In genomic region chr7:48416327-48416908, GRCh38 we compare ENCODE assay signal across 27 cellular contexts.
DNase-seq lines count a peak whose midpoint lies in the region; ATAC-seq, FAIRE-seq and TF ChIP-seq lines count a peak whose summit lies in the region.
"Had no signal": no experiment of that assay in that cellular context is flagged by ENCODE, and none has a peak within 500 bp of the region (broad histone marks: within the 10 kb centered on the region; RNA-seq: fewer than 3 reads in every experiment).

No MANE protein-coding gene starts in this region.

- H3K9me3 ChIP-seq in HepG2 (ENCODE audit: low read length): no peaks in the 10 kb centered on the region
- H3K9me3 ChIP-seq in right lobe of liver: no peaks in the 10 kb centered on the region
- no peaks in the 10 kb centered on the region for H3K9me3 ChIP-seq in SK-N-SH
- no peaks in the 10 kb centered on the region for H3K9me3 ChIP-seq in esophagus muscularis mucosa
- H3K9me3 ChIP-seq in thyroid gland: no peaks in the 10 kb centered on the region
- H3K9me3 ChIP-seq: BLaER1 had no signal

- H3K4me3 ChIP-seq in HepG2 (replicated peaks in 1 of 3; ENCODE audit: insufficient read depth in 1 of 3, low read depth in 2 of 3, low read length in 3 of 3) (no peak overlapping the region), right lobe of liver (no peak overlapping the region), SK-N-SH (ENCODE audit: low read depth in 2 of 2, low read length in 1 of 2) (no peak overlapping the region), esophagus muscularis mucosa (no peak overlapping the region), thyroid gland (replicated peaks in 1 of 3) (no peak overlapping the region)
- H3K4me3 ChIP-seq: BLaER1, PC-9 had no signal

- H3K9me2 ChIP-seq in SK-N-SH: no peaks in the 10 kb centered on the region

- no peaks in the 10 kb centered on the region for H3K79me2 ChIP-seq in HepG2 (ENCODE audit: insufficient read depth, low read length)
- H3K79me2 ChIP-seq in SK-N-SH (ENCODE audit: insufficient read depth): no peaks in the 10 kb centered on the region

- CTCF ChIA-PET in HepG2 (lab: Yijun Ruan, JAX; ENCODE audit: low intra/inter-chr PET ratio, low total read pairs): no interaction called here
- CTCF ChIA-PET in SK-N-SH (lab: Yijun Ruan, JAX): no interaction called here

- H3K4me2 ChIP-seq in HepG2 (ENCODE audit: low read depth, low read length): no peak overlapping the region
- H3K4me2 ChIP-seq in SK-N-SH: no peak overlapping the region
- H3K4me2 ChIP-seq: BLaER1, PC-9 had no signal

- H3K27ac ChIP-seq in HepG2 (ENCODE audit: extremely low read length, insufficient read depth, low read length) (no peak overlapping the region), right lobe of liver (no peak overlapping the region), SK-N-SH (ENCODE audit: low read depth in 2 of 2, low read length in 1 of 2) (no peak overlapping the region), esophagus muscularis mucosa (replicated peaks in 1 of 4) (no peak overlapping the region), thyroid gland (no peak overlapping the region)
- H3K27ac ChIP-seq: BLaER1, HL-60, PC-9 had no signal

- no peak overlapping the region for H2AFZ ChIP-seq in HepG2 (ENCODE audit: low read length)
- no peak overlapping the region for H2AFZ ChIP-seq in SK-N-SH (ENCODE audit: low read depth)
- H2AFZ ChIP-seq: PC-9 had no signal

- no TSS peak for BruUV-seq in HepG2 (replicated peaks; lab: Mats Ljungman, UMichigan)

- no peak for TF ChIP-seq POLR2A in HepG2 (IDR thresholded peaks at IDR 0.05; ENCODE audit: insufficient read depth in 1 of 2, low read depth in 2 of 2, low read length in 2 of 2)
- TF ChIP-seq POLR2A in right lobe of liver (IDR thresholded peaks at IDR 0.05): no peak
- TF ChIP-seq POLR2A in esophagus muscularis mucosa (IDR thresholded peaks at IDR 0.05; ENCODE audit: low read depth): no peak
- no peak for TF ChIP-seq POLR2A in thyroid gland (IDR thresholded peaks at IDR 0.05)

- POLR2A ChIA-PET in HepG2 (lab: Yijun Ruan, JAX): no interaction called here
- POLR2A ChIA-PET in SK-N-SH (lab: Yijun Ruan, JAX): no interaction called here

- DNase-seq in HepG2 (ENCODE audit: low spot score) (no peak), right lobe of liver (no peak), SK-N-SH (no peak), esophagus muscularis mucosa (ENCODE audit: extremely low spot score) (peak; percentile 62), thyroid gland (no peak), CD1c-positive myeloid dendritic cell (ENCODE audit: extremely low spot score) (no peak)
- no peak for DNase-seq in stimulated activated naive CD4-positive, alpha-beta T cell (lab: John Stamatoyannopoulos, UW)
- DNase-seq in activated CD8-positive, alpha-beta memory T cell treated with anti-CD3 and anti-CD28 coated beads for 24 hours: no peak
- DNase-seq: 8988T; CD4-positive, alpha-beta T cell; COR-L47; DMS53; H7; Kasumi-1; NCI-H1092 treated with DMSO at 0.1 percent for 48 hours; NCI-H1436 treated with DMSO at 0.1 percent for 48 hours; NCI-H1930; NCI-H2107; NCI-H524 treated with DMSO at 0.1 percent for 48 hours; NCI-H774; PC-9; Right ventricle myocardium superior; RPMI8226; SW 1271 had no signal

- H4K20me1 ChIP-seq in HepG2 (ENCODE audit: insufficient read depth, low read length): no peaks in the 10 kb centered on the region
- H4K20me1 ChIP-seq in SK-N-SH (ENCODE audit: insufficient read depth): no peaks in the 10 kb centered on the region
- H4K20me1 ChIP-seq: BLaER1 had no signal

- 5% methylated on average over 4 of the region's 9 CpGs for WGBS in HepG2 (ENCODE audit: low lambda C conversion rate)
- 49% methylated on average over 3 of the region's 9 CpGs for WGBS in right lobe of liver (ENCODE audit: insufficient coverage, low coverage, low lambda C conversion rate, missing lambda C conversion rate)
- WGBS in SK-N-SH (ENCODE audit: low lambda C conversion rate): 12% methylated on average over 9 of the region's 9 CpGs
- WGBS in esophagus muscularis mucosa: 89% methylated on average over 7 of the region's 9 CpGs
- 89 to 90% methylated on average over 9 of the region's 9 CpGs for WGBS in thyroid gland, 2 donors

- intact Hi-C loops in HepG2 (cut with micrococcal nuclease; ENCODE audit: unreplicated experiment): no loop called here
- intact Hi-C loops in right lobe of liver (cut with DNase I): no loop called here
- intact Hi-C loops in esophagus muscularis mucosa (cut with DNase I): no loop called here
- intact Hi-C loops in thyroid gland (cut with DNase I): no loop called here

- H3K36me3 ChIP-seq in HepG2 (replicated peaks in 1 of 2; ENCODE audit: control insufficient read depth in 1 of 2, insufficient read depth in 2 of 2, low read length in 2 of 2): no peaks in the 10 kb centered on the region
- no peaks in the 10 kb centered on the region for H3K36me3 ChIP-seq in right lobe of liver
- no peaks in the 10 kb centered on the region for H3K36me3 ChIP-seq in SK-N-SH (replicated peaks in 1 of 2; ENCODE audit: control insufficient read depth in 1 of 2, insufficient read depth in 2 of 2, low read length in 1 of 2)
- no peaks in the 10 kb centered on the region for H3K36me3 ChIP-seq in esophagus muscularis mucosa
- no peaks in the 10 kb centered on the region for H3K36me3 ChIP-seq in thyroid gland
- H3K36me3 ChIP-seq: BLaER1 had no signal

- no peaks in the 10 kb centered on the region for H3K4me1 ChIP-seq in HepG2 (ENCODE audit: insufficient read depth, low read length)
- no peaks in the 10 kb centered on the region for H3K4me1 ChIP-seq in right lobe of liver
- H3K4me1 ChIP-seq in SK-N-SH (ENCODE audit: control insufficient read depth in 1 of 2, insufficient read depth in 2 of 2, low read depth in 1 of 2, low read length in 1 of 2): no peaks in the 10 kb centered on the region
- no peaks in the 10 kb centered on the region for H3K4me1 ChIP-seq in esophagus muscularis mucosa
- H3K4me1 ChIP-seq in thyroid gland: no peaks in the 10 kb centered on the region
- H3K4me1 ChIP-seq: BLaER1 had no signal

- no peak for TF ChIP-seq RAD21 in HepG2 (CRISPR knock-in tag; IDR thresholded peaks at IDR 0.05)
- no peak for TF ChIP-seq RAD21 in SK-N-SH (IDR thresholded peaks at IDR 0.05; ENCODE audit: low read length)

- H3F3A ChIP-seq in SK-N-SH (replicated peaks; ENCODE audit: insufficient read depth): no peaks in the 10 kb centered on the region

- TF ChIP-seq EP300 in HepG2 (IDR thresholded peaks at IDR 0.05; ENCODE audit: low read depth in 2 of 2, low read length in 2 of 2): no peak
- no peak for TF ChIP-seq EP300 in HepG2 (CRISPR knock-in tag; IDR thresholded peaks at IDR 0.05; ENCODE audit: borderline replicate concordance)
- TF ChIP-seq EP300 in SK-N-SH (IDR thresholded peaks at IDR 0.05; ENCODE audit: borderline replicate concordance in 1 of 2, low read depth in 1 of 2, low read length in 1 of 2): no peak
- TF ChIP-seq EP300 in esophagus muscularis mucosa (IDR thresholded peaks at IDR 0.05): no peak

- H3K27me3 ChIP-seq in HepG2 (ENCODE audit: control insufficient read depth in 1 of 2, insufficient read depth in 2 of 2, low read length in 2 of 2) (0 out of 5 replicates have a peak, but pooled peaks cover 0 to 2% of the 10 kb centered on the region in 2 experiments), right lobe of liver (no peaks in the 10 kb centered on the region), SK-N-SH (ENCODE audit: insufficient read depth) (peaks cover 12% of the 10 kb centered on the region), esophagus muscularis mucosa (no peaks in the 10 kb centered on the region), thyroid gland (no peaks in the 10 kb centered on the region)
- H3K27me3 ChIP-seq: BLaER1 had no signal

- ATAC-seq in HepG2: peak; percentile 68
- no peak for ATAC-seq in right lobe of liver

- no peak for FAIRE-seq in HepG2 (lab: Jason Lieb, UNC)
- FAIRE-seq: GM18507 had no signal

- TF ChIP-seq CTCF in HepG2 (CRISPR knock-in tag; IDR thresholded peaks at IDR 0.05) (no peak), right lobe of liver (IDR thresholded peaks at IDR 0.05) (no peak), SK-N-SH (IDR thresholded peaks at IDR 0.05) (peak; percentile 19; the same call in 1 of the 2 replicates), esophagus muscularis mucosa (IDR thresholded peaks at IDR 0.05) (no peak), thyroid gland (IDR thresholded peaks at IDR 0.05) (no peak)

- in situ Hi-C loops in HepG2 (cut with HindIII; ENCODE audit: extremely low pct_ligation_motif_present, low pct_unique_long_range_greater_than_20kb): no loop called here

- no peak overlapping the region for H3K9ac ChIP-seq in HepG2 (ENCODE audit: insufficient read depth, low read depth, low read length)
- no peak overlapping the region for H3K9ac ChIP-seq in SK-N-SH
- H3K9ac ChIP-seq: BLaER1 had no signal

TF ChIP-seq in HepG2, 621 proteins besides CTCF, POLR2A, EP300 and RAD21:
- TF ChIP-seq, protein P1, sequence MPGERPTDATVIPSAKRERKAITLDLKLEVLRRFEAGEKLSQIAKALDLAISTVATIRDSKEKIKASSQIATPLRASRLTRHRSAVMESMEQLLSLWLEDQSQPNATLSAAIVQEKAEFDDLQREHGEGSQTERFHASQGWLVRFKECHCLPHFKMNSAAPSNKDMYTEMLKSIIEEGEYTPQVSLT (CRISPR knock-in tag; IDR thresholded peaks at IDR 0.05; ENCODE audit: borderline replicate concordance, low read depth): no peak
- 0 out of 2 replicates have a peak, but pooled peaks have one; percentile 54 for TF ChIP-seq ZNF263 (CRISPR knock-in tag; IDR thresholded peaks at IDR 0.05)

TF ChIP-seq in SK-N-SH, 30 proteins besides CTCF, POLR2A, EP300 and RAD21 (continues in another document):
- no peak for TF ChIP-seq SMC3 (IDR thresholded peaks at IDR 0.05; ENCODE audit: low read depth, low read length)
- no peak for TF ChIP-seq TEAD4 (IDR thresholded peaks at IDR 0.05; ENCODE audit: borderline replicate concordance, insufficient read depth)
- TF ChIP-seq, protein P2, sequence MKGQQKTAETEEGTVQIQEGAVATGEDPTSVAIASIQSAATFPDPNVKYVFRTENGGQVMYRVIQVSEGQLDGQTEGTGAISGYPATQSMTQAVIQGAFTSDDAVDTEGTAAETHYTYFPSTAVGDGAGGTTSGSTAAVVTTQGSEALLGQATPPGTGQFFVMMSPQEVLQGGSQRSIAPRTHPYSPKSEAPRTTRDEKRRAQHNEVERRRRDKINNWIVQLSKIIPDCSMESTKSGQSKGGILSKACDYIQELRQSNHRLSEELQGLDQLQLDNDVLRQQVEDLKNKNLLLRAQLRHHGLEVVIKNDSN (IDR thresholded peaks at IDR 0.05; ENCODE audit: borderline replicate concordance, low read depth): no peak
- TF ChIP-seq RXRA (IDR thresholded peaks at IDR 0.05; ENCODE audit: borderline replicate concordance, low read depth): no peak
- TF ChIP-seq MAX (IDR thresholded peaks at IDR 0.05; ENCODE audit: low read depth): no peak
- no peak for TF ChIP-seq FOXJ3 (CRISPR knock-in tag; IDR thresholded peaks at IDR 0.05)
- TF ChIP-seq TAF1 (IDR thresholded peaks at IDR 0.05; ENCODE audit: borderline replicate concordance, low read depth, low read length): no peak

Comparison
In these comparisons a context has a peak if more than half of its experiments do, and no peak if none do; other contexts are left out.
1. Of the 25 proteins assayed by ChIP-seq in both HepG2 and SK-N-SH: peak only in HepG2: none; only in SK-N-SH: CTCF; in both: none; in neither: 24.